28 cellular contexts compared by ENCODE assay signal in the genomic region with DNA sequence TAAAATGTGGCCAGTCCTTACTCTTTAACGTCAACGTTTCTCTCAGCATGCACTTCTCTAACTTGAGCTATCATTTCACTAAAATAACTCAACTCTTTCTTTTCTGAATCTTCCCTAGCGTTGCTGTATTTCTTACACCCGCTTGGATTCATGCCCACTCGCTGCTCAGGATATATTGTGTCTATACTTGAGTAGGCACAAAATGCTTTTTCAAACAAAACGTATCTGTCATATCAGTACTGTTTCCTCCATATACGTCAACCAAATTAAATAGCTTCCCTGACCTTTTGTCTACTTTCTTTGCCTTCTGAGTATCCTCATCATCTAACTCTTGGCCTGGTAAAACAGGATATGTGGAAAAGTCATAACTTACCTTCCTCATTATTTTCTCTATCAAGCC.
"Had no signal": no experiment of that assay in that cellular context is flagged by ENCODE, and none has a peak within 500 bp of the region (broad histone marks: within the 10 kb centered on the region; RNA-seq: fewer than 3 reads in every experiment).

No MANE protein-coding gene starts in this region.

- H3K27me3 Mint-ChIP-seq: activated CD4-positive, alpha-beta memory T cell treated with anti-CD3 and anti-CD28 coated beads, Interleukin-2, amount 10 ng/mL, durations not matched to agents 7 days and 5 days; activated CD4-positive, alpha-beta T cell treated with anti-CD3 and anti-CD28 coated beads, Interleukin-2, amount 10 ng/mL, durations not matched to agents 7 days and 5 days; activated naive CD4-positive, alpha-beta T cell treated with anti-CD3 and anti-CD28 coated beads, Interleukin-2, amount 10 ng/mL, durations not matched to agents 7 days and 5 days; activated naive CD8-positive, alpha-beta T cell treated with anti-CD3 and anti-CD28 coated beads, Interleukin-2, amount 10 ng/mL, durations not matched to agents 7 days and 5 days; activated T-cell treated with anti-CD3 and anti-CD28 coated beads, Interleukin-2, amount 50 U/mL, for 24 hours; brain; dendritic cell treated with granulocyte-macrophage colony-stimulating factor and Interleukin-4, amounts not matched to agents 40 ng/mL and 50 ng/mL, for 4 days had no signal

- H3K9me3 ChIP-seq: ascending aorta, breast epithelium had no signal

- H3K27ac Mint-ChIP-seq: activated CD4-positive, alpha-beta memory T cell treated with anti-CD3 and anti-CD28 coated beads, Interleukin-2, amount 10 ng/mL, durations not matched to agents 7 days and 5 days; activated CD4-positive, alpha-beta T cell treated with anti-CD3 and anti-CD28 coated beads, Interleukin-2, amount 10 ng/mL, durations not matched to agents 7 days and 5 days; activated naive CD4-positive, alpha-beta T cell treated with anti-CD3 and anti-CD28 coated beads, Interleukin-2, amount 10 ng/mL, durations not matched to agents 7 days and 5 days; activated naive CD4-positive, alpha-beta T cell treated with anti-CD3 and anti-CD28 coated beads, Interleukin-2, amount 50 U/mL, for 72 hours; activated naive CD8-positive, alpha-beta T cell treated with anti-CD3 and anti-CD28 coated beads, Interleukin-2, amount 10 ng/mL, durations not matched to agents 7 days and 5 days; activated T-cell treated with anti-CD3 and anti-CD28 coated beads, Interleukin-2, amount 50 U/mL, for 24 hours; activated T-cell treated with anti-CD3 and anti-CD28 coated beads, Interleukin-2, amount 50 U/mL, for 72 hours; brain; dendritic cell treated with granulocyte-macrophage colony-stimulating factor and Interleukin-4, amounts not matched to agents 40 ng/mL and 50 ng/mL, for 4 days had no signal

- H3K36me3 Mint-ChIP-seq: activated naive CD4-positive, alpha-beta T cell treated with anti-CD3 and anti-CD28 coated beads, Interleukin-2, amount 50 U/mL, for 72 hours; activated naive CD8-positive, alpha-beta T cell treated with anti-CD3 and anti-CD28 coated beads, Interleukin-2, amount 10 ng/mL, durations not matched to agents 7 days and 5 days had no signal

- H3K4me1 ChIP-seq: ascending aorta, breast epithelium had no signal

- DNase-seq: activated CD4-positive, alpha-beta memory T cell treated with anti-CD3 and anti-CD28 coated beads, Interleukin-2, amount 10 ng/mL, durations not matched to agents 7 days and 5 days; activated CD4-positive, alpha-beta T cell treated with anti-CD3 and anti-CD28 coated beads for 4 hours; activated CD4-positive, alpha-beta T cell treated with anti-CD3 and anti-CD28 coated beads, Interleukin-2, amount 10 ng/mL, durations not matched to agents 7 days and 5 days; activated CD4-positive, alpha-beta T cell treated with anti-CD3 and anti-CD28 coated beads, Interleukin-2, amount 50 U/mL, for 4 hours; activated CD4-positive, CD25-positive, alpha-beta regulatory T cell; activated CD4-positive, CD25-positive, alpha-beta regulatory T cell treated with anti-CD3 and anti-CD28 coated beads, Interleukin-2, amount 50 U/mL, for 72 hours; activated CD8-positive, alpha-beta memory T cell treated with anti-CD3 and anti-CD28 coated beads, Interleukin-2, amount 50 U/mL, for 48 hours; activated gamma-delta T cell; activated naive CD4-positive, alpha-beta T cell; activated naive CD4-positive, alpha-beta T cell treated with anti-CD3 and anti-CD28 coated beads, Interleukin-2, amount 10 ng/mL, durations not matched to agents 7 days and 5 days; activated naive CD8-positive, alpha-beta T cell treated with anti-CD3 and anti-CD28 coated beads, Interleukin-2, amount 10 ng/mL, durations not matched to agents 7 days and 5 days; activated T-cell treated with anti-CD3 and anti-CD28 coated beads for 4 hours; activated T-cell treated with anti-CD3 and anti-CD28 coated beads, Interleukin-2, amount 50 U/mL, for 24 hours; activated T-cell treated with anti-CD3 and anti-CD28 coated beads, Interleukin-2, amount 50 U/mL, for 72 hours; central memory CD4-positive, alpha-beta T cell; cerebellar nuclear complex; effector CD4-positive, alpha-beta T cell; foreskin fibroblast; head of caudate nucleus; T-helper 2 cell had no signal

- ATAC-seq: activated T-cell treated with anti-CD3 and anti-CD28 coated beads, Interleukin-2, amount 50 U/mL, for 72 hours; esophagus mucosa had no signal

- H3K9me3 Mint-ChIP-seq: activated CD4-positive, alpha-beta memory T cell treated with anti-CD3 and anti-CD28 coated beads, Interleukin-2, amount 10 ng/mL, durations not matched to agents 7 days and 5 days; activated CD4-positive, alpha-beta T cell treated with anti-CD3 and anti-CD28 coated beads, Interleukin-2, amount 10 ng/mL, durations not matched to agents 7 days and 5 days; activated naive CD4-positive, alpha-beta T cell treated with anti-CD3 and anti-CD28 coated beads, Interleukin-2, amount 10 ng/mL, durations not matched to agents 7 days and 5 days; activated naive CD4-positive, alpha-beta T cell treated with anti-CD3 and anti-CD28 coated beads, Interleukin-2, amount 50 U/mL, for 72 hours; activated T-cell treated with anti-CD3 and anti-CD28 coated beads, Interleukin-2, amount 50 U/mL, for 24 hours; activated T-cell treated with anti-CD3 and anti-CD28 coated beads, Interleukin-2, amount 50 U/mL, for 72 hours; brain; dendritic cell treated with granulocyte-macrophage colony-stimulating factor and Interleukin-4, amounts not matched to agents 40 ng/mL and 50 ng/mL, for 4 days had no signal

- H3K27me3 ChIP-seq: ascending aorta, breast epithelium, cardiac muscle cell had no signal

- H3K4me3 ChIP-seq: ascending aorta, breast epithelium, cardiac muscle cell, coronary artery had no signal

- H3K27ac ChIP-seq: ascending aorta, breast epithelium, cardiac muscle cell, coronary artery had no signal

- H3K4me3 Mint-ChIP-seq: activated CD4-positive, alpha-beta memory T cell treated with anti-CD3 and anti-CD28 coated beads, Interleukin-2, amount 10 ng/mL, durations not matched to agents 7 days and 5 days; activated CD4-positive, alpha-beta T cell treated with anti-CD3 and anti-CD28 coated beads, Interleukin-2, amount 10 ng/mL, durations not matched to agents 7 days and 5 days; activated naive CD4-positive, alpha-beta T cell treated with anti-CD3 and anti-CD28 coated beads, Interleukin-2, amount 10 ng/mL, durations not matched to agents 7 days and 5 days; activated naive CD8-positive, alpha-beta T cell treated with anti-CD3 and anti-CD28 coated beads, Interleukin-2, amount 10 ng/mL, durations not matched to agents 7 days and 5 days; activated T-cell treated with anti-CD3 and anti-CD28 coated beads, Interleukin-2, amount 50 U/mL, for 24 hours; activated T-cell treated with anti-CD3 and anti-CD28 coated beads, Interleukin-2, amount 50 U/mL, for 72 hours; brain; dendritic cell treated with granulocyte-macrophage colony-stimulating factor and Interleukin-4, amounts not matched to agents 40 ng/mL and 50 ng/mL, for 4 days had no signal

- H3K36me3 ChIP-seq: ascending aorta, breast epithelium, cardiac muscle cell had no signal
